Comparison of ENCODE assay signal across 10 cellular contexts in genomic region chr22:47452184-47452583, GRCh38.
DNase-seq lines count a peak whose midpoint lies in the region; ATAC-seq, FAIRE-seq and TF ChIP-seq lines count a peak whose summit lies in the region.
"Had no signal": no experiment of that assay in that cellular context is flagged by ENCODE, and none has a peak within 500 bp of the region (broad histone marks: within the 10 kb centered on the region; RNA-seq: fewer than 3 reads in every experiment).

No MANE protein-coding gene starts in this region.

- H3K4me3 ChIP-seq in mucosa of descending colon = no peak overlapping the region
- no peak overlapping the region for H3K4me3 ChIP-seq in kidney (ENCODE audit: low read length in 2 of 2)

- TF ChIP-seq CTCF in mucosa of descending colon (IDR thresholded peaks at IDR 0.05) (no peak), kidney (IDR thresholded peaks at IDR 0.05; ENCODE audit: borderline replicate concordance, extremely low read depth, insufficient read depth) (no peak)

- DNase-seq in DMS53 (lab: John Stamatoyannopoulos, UW) = peak; percentile 57
- no peak for DNase-seq in DMS53 treated with DMSO at 0.1 percent for 48 hours (lab: John Stamatoyannopoulos, UW; ENCODE audit: unreplicated experiment)
- DNase-seq in HuH-7.5 (ENCODE audit: low spot score) = peak; percentile 39
- peak; percentile 17 for DNase-seq in SK-N-DZ (ENCODE audit: low spot score)
- DNase-seq in mucosa of descending colon = peak in 1 of 3 donors; percentile 36
- no peak for DNase-seq in GM19238 (ENCODE audit: insufficient read length, low spot score)
- DNase-seq in kidney = no peak
- DNase-seq in HTR-8/SVneo (ENCODE audit: insufficient read length, low spot score) = no peak
- DNase-seq: T-helper 9 cell had no signal

- ATAC-seq in mucosa of descending colon = peak; percentile 71

- no peak overlapping the region for H3K9ac ChIP-seq in kidney (ENCODE audit: low read length in 2 of 2)

- FAIRE-seq in kidney (lab: Jason Lieb, UNC) = no peak
- FAIRE-seq in HTR-8/SVneo (lab: Jason Lieb, UNC) = no peak
- FAIRE-seq: endothelial cell of umbilical vein had no signal

- H3K9me3 ChIP-seq in mucosa of descending colon (no peaks in the 10 kb centered on the region), kidney (ENCODE audit: control insufficient read depth in 1 of 2, low read length in 2 of 2) (peaks cover 5 to 10% of the 10 kb centered on the region in 2 donors)

- intact Hi-C loops in mucosa of descending colon (cut with DNase I, micrococcal nuclease) = no loop called here
- intact Hi-C loops in kidney (cut with DNase I) = no loop called here

- H3K27ac ChIP-seq in kidney (ENCODE audit: low read depth in 2 of 2, low read length in 2 of 2) = no peak overlapping the region

- H3K4me1 ChIP-seq in mucosa of descending colon (ENCODE audit: low read depth) (no peaks in the 10 kb centered on the region), kidney (ENCODE audit: control insufficient read depth in 1 of 2, insufficient read depth in 1 of 2, low read depth in 1 of 2, low read length in 2 of 2) (no peaks in the 10 kb centered on the region)

- no peaks in the 10 kb centered on the region for H3K36me3 ChIP-seq in mucosa of descending colon (ENCODE audit: low read depth)
- H3K36me3 ChIP-seq in kidney (ENCODE audit: control insufficient read depth in 1 of 2, insufficient read depth in 2 of 2, low read length in 2 of 2) = no peaks in the 10 kb centered on the region

Comparison
In these comparisons a context has a peak if more than half of its experiments do, and no peak if none do; other contexts are left out.
1. DNase-seq: peak in DMS53 (single experiment), HuH-7.5 (single experiment) and SK-N-DZ (single experiment); none in DMS53 treated with DMSO at 0.1 percent for 48 hours (single experiment), GM19238 (single experiment), kidney (single experiment) and HTR-8/SVneo (single experiment).